Comparison of ENCODE assay signal across 2 cellular contexts in the genomic region with DNA sequence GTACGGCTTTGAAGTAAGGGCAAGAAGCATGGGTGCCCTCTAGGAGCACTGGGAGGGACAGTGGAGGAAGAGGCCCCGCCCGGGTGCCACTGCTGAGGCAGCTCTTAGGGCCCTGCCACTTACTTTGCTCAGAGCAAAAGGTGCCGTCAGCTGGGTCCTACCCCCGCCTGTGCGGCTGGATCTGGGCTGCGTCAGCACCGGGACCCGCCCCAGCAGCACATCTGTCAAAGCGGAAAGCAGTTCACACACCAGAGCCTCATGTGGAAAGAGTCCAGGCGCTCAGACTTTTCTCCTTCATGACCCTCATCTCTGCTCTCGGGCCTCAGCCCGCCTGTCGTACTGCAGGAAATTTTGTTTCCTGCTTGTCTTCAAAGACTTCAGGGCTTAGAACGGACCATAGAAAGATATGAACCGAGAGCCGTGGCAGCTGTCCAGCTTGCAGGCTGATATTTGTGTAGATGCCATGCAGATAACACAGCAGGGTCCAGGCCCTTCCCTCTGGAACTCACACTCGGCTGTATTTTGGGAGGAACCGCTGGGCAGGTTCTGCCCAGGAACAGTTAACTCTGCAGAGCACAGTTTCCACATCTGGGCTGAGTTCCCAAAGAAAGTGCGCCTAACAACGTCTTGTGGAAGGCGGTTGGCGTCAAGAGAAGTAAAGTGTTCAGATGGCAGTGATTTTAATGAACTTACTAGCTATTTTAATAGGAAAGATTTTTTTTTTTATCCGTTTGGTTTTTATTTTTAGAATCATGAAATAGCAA.
TF ChIP-seq lines count a peak whose summit lies in the region.

No MANE protein-coding gene starts in this region.

TF ChIP-seq in SK-N-SH, 30 proteins besides CTCF, POLR2A, EP300 and RAD21 (continued from another document):
- TF ChIP-seq, protein P1, sequence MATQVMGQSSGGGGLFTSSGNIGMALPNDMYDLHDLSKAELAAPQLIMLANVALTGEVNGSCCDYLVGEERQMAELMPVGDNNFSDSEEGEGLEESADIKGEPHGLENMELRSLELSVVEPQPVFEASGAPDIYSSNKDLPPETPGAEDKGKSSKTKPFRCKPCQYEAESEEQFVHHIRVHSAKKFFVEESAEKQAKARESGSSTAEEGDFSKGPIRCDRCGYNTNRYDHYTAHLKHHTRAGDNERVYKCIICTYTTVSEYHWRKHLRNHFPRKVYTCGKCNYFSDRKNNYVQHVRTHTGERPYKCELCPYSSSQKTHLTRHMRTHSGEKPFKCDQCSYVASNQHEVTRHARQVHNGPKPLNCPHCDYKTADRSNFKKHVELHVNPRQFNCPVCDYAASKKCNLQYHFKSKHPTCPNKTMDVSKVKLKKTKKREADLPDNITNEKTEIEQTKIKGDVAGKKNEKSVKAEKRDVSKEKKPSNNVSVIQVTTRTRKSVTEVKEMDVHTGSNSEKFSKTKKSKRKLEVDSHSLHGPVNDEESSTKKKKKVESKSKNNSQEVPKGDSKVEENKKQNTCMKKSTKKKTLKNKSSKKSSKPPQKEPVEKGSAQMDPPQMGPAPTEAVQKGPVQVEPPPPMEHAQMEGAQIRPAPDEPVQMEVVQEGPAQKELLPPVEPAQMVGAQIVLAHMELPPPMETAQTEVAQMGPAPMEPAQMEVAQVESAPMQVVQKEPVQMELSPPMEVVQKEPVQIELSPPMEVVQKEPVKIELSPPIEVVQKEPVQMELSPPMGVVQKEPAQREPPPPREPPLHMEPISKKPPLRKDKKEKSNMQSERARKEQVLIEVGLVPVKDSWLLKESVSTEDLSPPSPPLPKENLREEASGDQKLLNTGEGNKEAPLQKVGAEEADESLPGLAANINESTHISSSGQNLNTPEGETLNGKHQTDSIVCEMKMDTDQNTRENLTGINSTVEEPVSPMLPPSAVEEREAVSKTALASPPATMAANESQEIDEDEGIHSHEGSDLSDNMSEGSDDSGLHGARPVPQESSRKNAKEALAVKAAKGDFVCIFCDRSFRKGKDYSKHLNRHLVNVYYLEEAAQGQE (IDR thresholded peaks at IDR 0.05; ENCODE audit: low read depth, low read length) = peak; percentile 36; the same call in 1 of the 2 replicates
- TF ChIP-seq, protein P2, sequence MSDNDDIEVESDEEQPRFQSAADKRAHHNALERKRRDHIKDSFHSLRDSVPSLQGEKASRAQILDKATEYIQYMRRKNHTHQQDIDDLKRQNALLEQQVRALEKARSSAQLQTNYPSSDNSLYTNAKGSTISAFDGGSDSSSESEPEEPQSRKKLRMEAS (IDR thresholded peaks at IDR 0.05; ENCODE audit: low read depth) = no peak
- peak; percentile 91 for TF ChIP-seq GATA2 (CRISPR knock-in tag; IDR thresholded peaks at IDR 0.05)
- peak; percentile 34; the same call in 1 of the 2 replicates for TF ChIP-seq RCOR1 (IDR thresholded peaks at IDR 0.05; ENCODE audit: low read length)
- peak; percentile 88 for TF ChIP-seq MXI1 (IDR thresholded peaks at IDR 0.05; ENCODE audit: low read depth, low read length)

TF ChIP-seq in SK-N-SH treated with all-trans-retinoic acid at 6 μM for 48 hours, 23 proteins besides CTCF, POLR2A, EP300 and RAD21 (continued from another document):
- TF ChIP-seq, protein P3, sequence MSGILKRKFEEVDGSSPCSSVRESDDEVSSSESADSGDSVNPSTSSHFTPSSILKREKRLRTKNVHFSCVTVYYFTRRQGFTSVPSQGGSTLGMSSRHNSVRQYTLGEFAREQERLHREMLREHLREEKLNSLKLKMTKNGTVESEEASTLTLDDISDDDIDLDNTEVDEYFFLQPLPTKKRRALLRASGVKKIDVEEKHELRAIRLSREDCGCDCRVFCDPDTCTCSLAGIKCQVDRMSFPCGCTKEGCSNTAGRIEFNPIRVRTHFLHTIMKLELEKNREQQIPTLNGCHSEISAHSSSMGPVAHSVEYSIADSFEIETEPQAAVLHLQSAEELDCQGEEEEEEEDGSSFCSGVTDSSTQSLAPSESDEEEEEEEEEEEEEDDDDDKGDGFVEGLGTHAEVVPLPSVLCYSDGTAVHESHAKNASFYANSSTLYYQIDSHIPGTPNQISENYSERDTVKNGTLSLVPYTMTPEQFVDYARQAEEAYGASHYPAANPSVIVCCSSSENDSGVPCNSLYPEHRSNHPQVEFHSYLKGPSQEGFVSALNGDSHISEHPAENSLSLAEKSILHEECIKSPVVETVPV (CRISPR knock-in tag; IDR thresholded peaks at IDR 0.05) = no peak
- TF ChIP-seq TCF4 (CRISPR knock-in tag; IDR thresholded peaks at IDR 0.05; ENCODE audit: borderline replicate concordance) (no peak; the same call in 1 of the 2 replicates), SNAI2 (CRISPR knock-in tag; IDR thresholded peaks at IDR 0.05) (no peak), BACH2 (CRISPR knock-in tag; IDR thresholded peaks at IDR 0.05; ENCODE audit: borderline replicate concordance) (no peak)
TF ChIP-seq in SK-N-SH treated with all-trans-retinoic acid at 6 μM for 48 hours: peak in this region for 0.
